2 cellular contexts compared by ENCODE assay signal in genomic region chr20:44678247-44678646, GRCh38.
TF ChIP-seq lines count a peak whose summit lies in the region.

No MANE protein-coding gene starts in this region.

TF ChIP-seq in HCT116, 20 proteins besides CTCF, POLR2A, EP300 and RAD21:
- TF ChIP-seq ZFX (IDR thresholded peaks at IDR 0.05) (no peak), EZH2phosphoT487 (IDR thresholded peaks at IDR 0.05; ENCODE audit: borderline replicate concordance) (no peak), EGR1 (IDR thresholded peaks at IDR 0.05; ENCODE audit: low read depth) (no peak), CBX3 (IDR thresholded peaks at IDR 0.05; ENCODE audit: low read depth) (no peak), SRF (IDR thresholded peaks at IDR 0.05; ENCODE audit: low read depth) (no peak)

TF ChIP-seq in WTC11, 78 proteins besides CTCF, POLR2A, EP300 and RAD21:
- TF ChIP-seq ARID4B (CRISPR knock-in tag; IDR thresholded peaks at IDR 0.05; ENCODE audit: borderline replicate concordance): no peak
- no peak for TF ChIP-seq JUN (CRISPR knock-in tag; IDR thresholded peaks at IDR 0.05)
- no peak for TF ChIP-seq PRDM15 (CRISPR knock-in tag; IDR thresholded peaks at IDR 0.05)
- no peak for TF ChIP-seq SP1 (CRISPR knock-in tag; conservative IDR thresholded peaks at IDR 0.05)
- TF ChIP-seq IRF2 (CRISPR knock-in tag; IDR thresholded peaks at IDR 0.05; ENCODE audit: borderline replicate concordance, low read depth): no peak
- no peak for TF ChIP-seq ZMAT4 (CRISPR knock-in tag; IDR thresholded peaks at IDR 0.05)
- no peak for TF ChIP-seq STAT6 (CRISPR knock-in tag; conservative IDR thresholded peaks at IDR 0.05; ENCODE audit: low read depth)
- TF ChIP-seq ZBTB21 (CRISPR knock-in tag; IDR thresholded peaks at IDR 0.05; ENCODE audit: borderline replicate concordance): no peak
- TF ChIP-seq USF2 (CRISPR knock-in tag; IDR thresholded peaks at IDR 0.05): no peak
- no peak for TF ChIP-seq TP53 (CRISPR knock-in tag; IDR thresholded peaks at IDR 0.05)
- no peak for TF ChIP-seq NR2C2 (CRISPR knock-in tag; IDR thresholded peaks at IDR 0.05)
- TF ChIP-seq ZNF317 (CRISPR knock-in tag; IDR thresholded peaks at IDR 0.05; ENCODE audit: borderline replicate concordance, low read depth): no peak
- no peak for TF ChIP-seq ZNF263 (CRISPR knock-in tag; IDR thresholded peaks at IDR 0.05; ENCODE audit: low read depth)
- TF ChIP-seq ELF4 (CRISPR knock-in tag; IDR thresholded peaks at IDR 0.05; ENCODE audit: low read depth): no peak
- TF ChIP-seq EMX1 (CRISPR knock-in tag; IDR thresholded peaks at IDR 0.05): no peak
- no peak for TF ChIP-seq GRHL2 (CRISPR knock-in tag; IDR thresholded peaks at IDR 0.05; ENCODE audit: insufficient replicate concordance, severe bottlenecking)
- no peak for TF ChIP-seq SMAD3 (CRISPR knock-in tag; IDR thresholded peaks at IDR 0.05; ENCODE audit: borderline replicate concordance)
- no peak for TF ChIP-seq CREM (CRISPR knock-in tag; IDR thresholded peaks at IDR 0.05)
- TF ChIP-seq, protein P1, sequence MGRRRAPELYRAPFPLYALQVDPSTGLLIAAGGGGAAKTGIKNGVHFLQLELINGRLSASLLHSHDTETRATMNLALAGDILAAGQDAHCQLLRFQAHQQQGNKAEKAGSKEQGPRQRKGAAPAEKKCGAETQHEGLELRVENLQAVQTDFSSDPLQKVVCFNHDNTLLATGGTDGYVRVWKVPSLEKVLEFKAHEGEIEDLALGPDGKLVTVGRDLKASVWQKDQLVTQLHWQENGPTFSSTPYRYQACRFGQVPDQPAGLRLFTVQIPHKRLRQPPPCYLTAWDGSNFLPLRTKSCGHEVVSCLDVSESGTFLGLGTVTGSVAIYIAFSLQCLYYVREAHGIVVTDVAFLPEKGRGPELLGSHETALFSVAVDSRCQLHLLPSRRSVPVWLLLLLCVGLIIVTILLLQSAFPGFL (CRISPR knock-in tag; IDR thresholded peaks at IDR 0.05; ENCODE audit: borderline replicate concordance): no peak
TF ChIP-seq in WTC11: peak in this region for 0.
